In genomic region chr3:151885397-151885796, GRCh38 we compare ENCODE assay signal across 5 cellular contexts. TPM values are rescaled to one million over a fixed set of nuclear protein-coding genes. Genes with fewer than 3 reads are reported as not detected.
"Had no signal": no experiment of that assay in that cellular context is flagged by ENCODE, and none has a peak within 500 bp of the region (broad histone marks: within the 10 kb centered on the region; RNA-seq: fewer than 3 reads in every experiment).

No MANE protein-coding gene starts in this region.

RNA-seq across cellular contexts. Expression of gene SUCNR1, which starts 12.0 kb away (rescaled TPM):
- total RNA-seq: activated CD4-positive, alpha-beta memory T cell treated with anti-CD3 and anti-CD28 coated beads, Interleukin-2, amount 10 ng/mL, durations not matched to agents 7 days and 5 days; activated CD4-positive, alpha-beta T cell treated with anti-CD3 and anti-CD28 coated beads, Interleukin-2, amount 10 ng/mL, durations not matched to agents 7 days and 5 days; activated naive CD4-positive, alpha-beta T cell treated with anti-CD3 and anti-CD28 coated beads, Interleukin-2, amount 50 U/mL, for 72 hours; cardiac muscle cell; WTC11 had no signal
- polyA plus RNA-seq: cardiac muscle cell had no signal
